In the genomic region with DNA sequence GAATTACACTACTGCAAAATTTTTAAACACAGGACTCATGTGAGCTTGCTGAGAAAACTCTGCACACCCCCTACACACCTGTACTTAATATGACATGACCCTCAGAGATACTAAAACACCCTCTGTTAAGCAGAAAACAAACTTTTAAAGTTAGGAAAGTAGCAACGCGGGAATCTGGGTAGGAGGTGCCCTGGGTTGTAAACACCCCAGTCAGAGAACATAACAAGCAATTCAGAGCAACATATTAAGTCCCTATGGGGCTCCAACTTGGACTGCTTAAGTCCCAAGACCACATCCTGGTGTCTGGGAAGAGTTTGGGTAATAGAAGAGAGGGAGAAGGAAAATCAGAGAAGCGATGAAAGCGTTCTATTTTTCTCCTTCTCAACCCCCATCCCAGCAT, we compare ENCODE assay signal across 8 cellular contexts. TPM values are rescaled to one million over a fixed set of nuclear protein-coding genes. Genes with fewer than 3 reads are reported as not detected.
A peak's percentile ranks its signal among the peaks of the same experiment; 100 is the strongest.
DNase-seq lines count a peak whose midpoint lies in the region; ATAC-seq and TF ChIP-seq lines count a peak whose summit lies in the region.

No MANE protein-coding gene starts in this region.

- no peaks in the 10 kb centered on the region for H4K20me1 ChIP-seq in neural progenitor cell (ENCODE audit: low read depth)

- peak overlapping the region; percentile 98 for H3K4me3 ChIP-seq in CD4-positive, CD25-positive, alpha-beta regulatory T cell (ENCODE audit: low read depth, low read length)
- H3K4me3 ChIP-seq in NT2/D1 (ENCODE audit: insufficient read length, low read depth) = peak overlapping the region; percentile 31
- H3K4me3 ChIP-seq in effector memory CD4-positive, alpha-beta T cell (ENCODE audit: insufficient read depth, low read depth, low read length, poor library complexity, severe bottlenecking) = peak overlapping the region; percentile 70
- peak overlapping the region; percentile 91 for H3K4me3 ChIP-seq in neural progenitor cell

- no peak overlapping the region for H2AFZ ChIP-seq in neural progenitor cell (replicated peaks)

- peaks cover 6% of the 10 kb centered on the region for H3K36me3 Mint-ChIP-seq in CD4-positive, CD25-positive, alpha-beta regulatory T cell
- peaks cover 5% of the 10 kb centered on the region for H3K36me3 Mint-ChIP-seq in neural progenitor cell

- TF ChIP-seq CTCF in neural progenitor cell (IDR thresholded peaks at IDR 0.05) = no peak

- H3K79me2 ChIP-seq in neural progenitor cell (ENCODE audit: low read depth) = peaks cover 54% of the 10 kb centered on the region

- peak overlapping the region; percentile 92 to 100 (median 98) for H3K4me3 Mint-ChIP-seq in CD4-positive, CD25-positive, alpha-beta regulatory T cell
- H3K4me3 Mint-ChIP-seq in neural progenitor cell = peak overlapping the region; percentile 92

- peak overlapping the region; percentile 76 for H3K4me2 ChIP-seq in neural progenitor cell

- peak overlapping the region; percentile 96 to 97 (median 97) for H3K27ac Mint-ChIP-seq in CD4-positive, CD25-positive, alpha-beta regulatory T cell
- peak overlapping the region; percentile 51 for H3K27ac Mint-ChIP-seq in neural progenitor cell

- H3F3A ChIP-seq in neural progenitor cell (ENCODE audit: low read depth) = peaks cover 18% of the 10 kb centered on the region

- H3K4me1 Mint-ChIP-seq in CD4-positive, CD25-positive, alpha-beta regulatory T cell = peaks cover 8 to 61% (median 45%) of the 10 kb centered on the region in 4 donors
- H3K4me1 Mint-ChIP-seq in neural progenitor cell = peaks cover 33% of the 10 kb centered on the region

- H3K36me3 ChIP-seq in CD4-positive, CD25-positive, alpha-beta regulatory T cell (ENCODE audit: control insufficient read depth, insufficient read depth, low read length) = no peaks in the 10 kb centered on the region
- H3K36me3 ChIP-seq in NT2/D1 (ENCODE audit: insufficient read depth, insufficient read length, low read length) = no peaks in the 10 kb centered on the region
- no peaks in the 10 kb centered on the region for H3K36me3 ChIP-seq in effector memory CD4-positive, alpha-beta T cell (ENCODE audit: control insufficient read depth, insufficient read depth, low read length)
- no peaks in the 10 kb centered on the region for H3K36me3 ChIP-seq in neural progenitor cell

- H3K27me3 Mint-ChIP-seq in CD4-positive, CD25-positive, alpha-beta regulatory T cell = peaks cover 4% of the 10 kb centered on the region
- no peaks in the 10 kb centered on the region for H3K27me3 Mint-ChIP-seq in neural progenitor cell (ENCODE audit: insufficient read depth, low read depth)

- H3K9ac ChIP-seq in NT2/D1 (ENCODE audit: insufficient read length, low read depth) (no peak overlapping the region), neural progenitor cell (peak overlapping the region; percentile 33)

- H3K27me3 ChIP-seq in CD4-positive, CD25-positive, alpha-beta regulatory T cell (ENCODE audit: control insufficient read depth, insufficient read depth, low read length) = no peaks in the 10 kb centered on the region
- no peaks in the 10 kb centered on the region for H3K27me3 ChIP-seq in NT2/D1 (ENCODE audit: insufficient read depth, insufficient read length)
- H3K27me3 ChIP-seq in effector memory CD4-positive, alpha-beta T cell (replicated peaks; ENCODE audit: control insufficient read depth, insufficient read depth, low read length, poor library complexity, severe bottlenecking) = no peaks in the 10 kb centered on the region
- H3K27me3 ChIP-seq in neural progenitor cell = no peaks in the 10 kb centered on the region

- H3K27ac ChIP-seq in CD4-positive, CD25-positive, alpha-beta regulatory T cell (ENCODE audit: insufficient read depth, low read length, poor library complexity, severe bottlenecking) = peak overlapping the region; percentile 18
- no peak overlapping the region for H3K27ac ChIP-seq in effector memory CD4-positive, alpha-beta T cell (ENCODE audit: insufficient read depth, low read length, poor library complexity, severe bottlenecking)
- H3K27ac ChIP-seq in neural progenitor cell = no peak overlapping the region

- DNase-seq in CD4-positive, CD25-positive, alpha-beta regulatory T cell = no peak
- DNase-seq in NT2/D1 (ENCODE audit: low read depth, low spot score) = no peak
- no peak for DNase-seq in effector memory CD4-positive, alpha-beta T cell
- DNase-seq in neural progenitor cell (ENCODE audit: low spot score) = no peak
- no peak for DNase-seq in occipital lobe (lab: John Stamatoyannopoulos, UW)
- DNase-seq in SK-N-DZ (ENCODE audit: low spot score) = no peak

- peaks cover 37% of the 10 kb centered on the region for H3K4me1 ChIP-seq in CD4-positive, CD25-positive, alpha-beta regulatory T cell (ENCODE audit: control insufficient read depth, insufficient read depth, low read length, poor library complexity, severe bottlenecking)
- H3K4me1 ChIP-seq in NT2/D1 (ENCODE audit: insufficient read depth, insufficient read length) (no peaks in the 10 kb centered on the region), neural progenitor cell (peaks cover 28% of the 10 kb centered on the region)
- H3K4me1 ChIP-seq in effector memory CD4-positive, alpha-beta T cell (ENCODE audit: control insufficient read depth, insufficient read depth, low read length, poor library complexity, severe bottlenecking) = peaks cover 22% of the 10 kb centered on the region

- no peaks in the 10 kb centered on the region for H3K9me3 ChIP-seq in CD4-positive, CD25-positive, alpha-beta regulatory T cell (ENCODE audit: control insufficient read depth in 2 of 2, low read length in 2 of 2)
- H3K9me3 ChIP-seq in NT2/D1 (ENCODE audit: insufficient read depth, low read length) (no peaks in the 10 kb centered on the region), neural progenitor cell (ENCODE audit: low read depth) (no peaks in the 10 kb centered on the region)
- H3K9me3 ChIP-seq in effector memory CD4-positive, alpha-beta T cell (ENCODE audit: control insufficient read depth, low read length) = no peaks in the 10 kb centered on the region

- ATAC-seq in CD4-positive, CD25-positive, alpha-beta regulatory T cell (ENCODE audit: low read depth in 2 of 2) = no peak
- no peak for ATAC-seq in GM21390 (IDR thresholded peaks at IDR 0.05; ENCODE audit: unreplicated experiment)
- ATAC-seq in HG03565 (IDR thresholded peaks at IDR 0.05; ENCODE audit: unreplicated experiment) = no peak

- H3K9me3 Mint-ChIP-seq in CD4-positive, CD25-positive, alpha-beta regulatory T cell = no peaks in the 10 kb centered on the region
- H3K9me3 Mint-ChIP-seq in neural progenitor cell = no peaks in the 10 kb centered on the region

RNA-seq across cellular contexts. Expression of a gene that starts 1.2 kb away (rescaled TPM):
- 41.0 TPM for total RNA-seq in CD4-positive, CD25-positive, alpha-beta regulatory T cell
- 10 to 100 TPM; 11.6 to 16.7 (median 14.3) TPM for polyA plus RNA-seq in CD4-positive, CD25-positive, alpha-beta regulatory T cell
- total RNA-seq in neural progenitor cell (ENCODE audit: low replicate concordance) = 12.7 and 15.9 TPM in 2 replicates
- total RNA-seq in occipital lobe = 8.0 TPM
- polyA plus RNA-seq in SK-N-DZ (2014; cell fraction: cytosol; rRNA removed) = 6.7 and 8.9 TPM in 2 replicates
- 10.4 and 11.9 TPM in 2 replicates for polyA plus RNA-seq in SK-N-DZ (2014; cell fraction: nucleus; rRNA removed)

RNA-seq across cellular contexts. Expression of a gene that starts 50.9 kb away (rescaled TPM):
- total RNA-seq in CD4-positive, CD25-positive, alpha-beta regulatory T cell = 228 TPM
- 100 to 1,000 TPM; 577 to 700 (median 672) TPM for polyA plus RNA-seq in CD4-positive, CD25-positive, alpha-beta regulatory T cell
- total RNA-seq in neural progenitor cell (ENCODE audit: low replicate concordance) (461 and 715 TPM in 2 replicates), occipital lobe (61.8 TPM)
- 1,037 and 1,180 TPM in 2 replicates for polyA plus RNA-seq in SK-N-DZ (2014; cell fraction: cytosol; rRNA removed)
- polyA plus RNA-seq in SK-N-DZ (2014; cell fraction: nucleus; rRNA removed) = 519 and 626 TPM in 2 replicates

Comparison
In these comparisons a context has a peak if more than half of its experiments do, and no peak if none do; other contexts are left out.
1. H3K4me3 ChIP-seq: peak in every context shown above with its lines; median percentile 98 in CD4-positive, CD25-positive, alpha-beta regulatory T cell; 91 in neural progenitor cell; 70 in effector memory CD4-positive, alpha-beta T cell; 31 in NT2/D1.